In the genomic region with DNA sequence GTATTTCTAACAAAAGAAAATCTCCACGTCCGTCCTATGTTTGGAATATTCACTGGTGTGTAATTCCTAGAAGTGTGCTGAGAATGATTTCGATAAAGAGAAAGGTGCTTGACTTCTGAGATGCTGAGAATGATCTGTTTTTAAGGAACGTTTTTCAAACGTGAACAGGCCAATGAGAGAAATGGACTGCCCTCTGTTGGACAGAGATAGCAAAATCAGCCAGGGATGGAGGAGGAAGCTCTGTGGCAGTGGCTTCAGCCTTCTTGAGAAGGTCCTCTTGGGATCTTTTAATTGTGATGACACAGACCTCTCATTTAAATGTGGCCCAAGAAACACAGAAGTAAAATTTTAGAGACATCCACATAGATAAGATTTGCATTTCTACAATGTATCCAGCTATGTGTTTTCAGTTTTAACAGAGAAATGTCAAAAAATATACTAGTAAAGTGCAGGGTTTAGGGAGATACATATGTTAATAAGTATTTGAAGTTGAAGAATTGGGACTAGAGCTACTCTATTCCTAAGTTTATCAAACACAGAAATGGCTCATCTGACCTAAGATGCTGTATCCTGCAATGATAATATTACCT, we compare ENCODE assay signal across 8 cellular contexts.
DNase-seq lines count a peak whose midpoint lies in the region; ATAC-seq and TF ChIP-seq lines count a peak whose summit lies in the region.

No MANE protein-coding gene starts in this region.

- peak; percentile 10 to 19 for DNase-seq in SHP77 (lab: John Stamatoyannopoulos, UW)
- no peak for DNase-seq in SHP77 treated with DMSO at 0.1 percent for 48 hours (lab: John Stamatoyannopoulos, UW)
- peak; percentile 6 for DNase-seq in KG1 (lab: John Stamatoyannopoulos, UW)
- peak; percentile 45 for DNase-seq in SK-N-DZ (ENCODE audit: low spot score)
- DNase-seq in fibroblast of the aortic adventitia (ENCODE audit: low read depth), result peak; percentile 60
- no peak for DNase-seq in progenitor cell of endocrine pancreas (ENCODE audit: low spot score, unreplicated experiment)
- no peak for DNase-seq in ecto neural progenitor cell (ENCODE audit: low spot score)

- no peaks in the 10 kb centered on the region for H3K4me1 Mint-ChIP-seq in progenitor cell of endocrine pancreas (ENCODE audit: low read depth)

- H3K4me3 ChIP-seq in fibroblast of the aortic adventitia (ENCODE audit: low read depth, low read length), result no peak overlapping the region

- peak; percentile 72 for ATAC-seq in GM21447 (IDR thresholded peaks at IDR 0.05; ENCODE audit: unreplicated experiment)

- no peaks in the 10 kb centered on the region for H3K36me3 Mint-ChIP-seq in progenitor cell of endocrine pancreas (ENCODE audit: insufficient read depth)

- no peak overlapping the region for H3K27ac Mint-ChIP-seq in progenitor cell of endocrine pancreas

- H3K9me3 Mint-ChIP-seq in progenitor cell of endocrine pancreas (ENCODE audit: low read depth), result no peaks in the 10 kb centered on the region

- peaks cover 59% of the 10 kb centered on the region for H3K27me3 Mint-ChIP-seq in progenitor cell of endocrine pancreas

- no peak overlapping the region for H3K4me3 Mint-ChIP-seq in progenitor cell of endocrine pancreas (ENCODE audit: low read depth)

- TF ChIP-seq CTCF in fibroblast of the aortic adventitia (IDR thresholded peaks at IDR 0.05; ENCODE audit: insufficient read depth, low read length) (peak; percentile 76), progenitor cell of endocrine pancreas (IDR thresholded peaks at IDR 0.05; ENCODE audit: unreplicated experiment) (peak; percentile 74)

Comparison
In these comparisons a context has a peak if more than half of its experiments do, and no peak if none do; other contexts are left out.
1. DNase-seq: peak in SHP77 (2 of 2), KG1 (single experiment), SK-N-DZ (single experiment) and fibroblast of the aortic adventitia (single experiment); none in SHP77 treated with DMSO at 0.1 percent for 48 hours (single experiment), progenitor cell of endocrine pancreas (single experiment) and ecto neural progenitor cell (single experiment).